14 cellular contexts compared by ENCODE assay signal in the genomic region with DNA sequence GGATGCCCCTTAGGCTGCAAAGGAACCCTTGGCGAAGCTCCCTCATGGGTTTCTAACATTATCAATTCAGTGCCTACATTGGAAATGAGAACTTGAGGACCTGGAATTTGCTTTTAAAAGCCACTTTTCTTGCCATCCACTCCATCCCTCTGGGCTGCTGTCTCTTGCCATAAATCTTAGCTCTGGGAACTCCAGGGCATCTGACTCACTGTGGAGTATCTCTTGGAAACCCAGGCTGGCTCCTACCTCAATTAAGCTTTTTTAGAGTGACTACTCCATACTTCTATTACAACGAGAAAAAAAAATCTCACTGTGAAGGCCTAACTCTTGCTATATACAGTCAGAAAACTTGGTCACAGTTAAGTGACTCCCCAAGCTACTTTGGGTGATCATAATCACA.
"Had no signal": no experiment of that assay in that cellular context is flagged by ENCODE, and none has a peak within 500 bp of the region (broad histone marks: within the 10 kb centered on the region; RNA-seq: fewer than 3 reads in every experiment).

No MANE protein-coding gene starts in this region.

- H3K4me3 Mint-ChIP-seq: activated CD4-positive, alpha-beta memory T cell treated with anti-CD3 and anti-CD28 coated beads for 36 hours; activated T-cell treated with anti-CD3 and anti-CD28 coated beads, Interleukin-2, amount 50 U/mL, for 4 hours; memory B cell; stimulated activated naive B cell treated with anti-CD40 and anti-IgM and Interleukin-4, amounts not matched to agents 10 μg/mL and 1 μg/mL and 100 μg/mL, for 72 hours had no signal

- H3K36me3 Mint-ChIP-seq: activated CD4-positive, alpha-beta memory T cell treated with anti-CD3 and anti-CD28 coated beads for 36 hours; memory B cell had no signal

- H3K27me3 Mint-ChIP-seq: activated CD4-positive, alpha-beta memory T cell treated with anti-CD3 and anti-CD28 coated beads for 36 hours; memory B cell had no signal

- H3K4me1 Mint-ChIP-seq: memory B cell had no signal

- H3K4me3 ChIP-seq: dorsolateral prefrontal cortex, left lung, psoas muscle, right lobe of liver, transverse colon had no signal

- H3K9me3 Mint-ChIP-seq: activated CD4-positive, alpha-beta memory T cell treated with anti-CD3 and anti-CD28 coated beads for 36 hours; activated T-cell treated with anti-CD3 and anti-CD28 coated beads, Interleukin-2, amount 50 U/mL, for 4 hours; memory B cell; stimulated activated naive B cell treated with anti-CD40 and anti-IgM and Interleukin-4, amounts not matched to agents 10 μg/mL and 1 μg/mL and 100 μg/mL, for 72 hours had no signal

- DNase-seq: activated CD4-positive, alpha-beta memory T cell treated with anti-CD3 and anti-CD28 coated beads for 36 hours; activated CD4-positive, alpha-beta T cell treated with anti-CD3 and anti-CD28 coated beads for 1 hour; activated T-cell treated with anti-CD3 and anti-CD28 coated beads, Interleukin-2, amount 50 U/mL, for 4 hours; aorta; dorsolateral prefrontal cortex; head of caudate nucleus; left lung; psoas muscle; right lobe of liver; stimulated activated CD4-positive, alpha-beta T cell treated with anti-CD3 and anti-CD28 coated beads, Interleukin-2, amount 100 ng/mL, for 24 hours; stimulated activated naive B cell treated with anti-CD40 and anti-IgM and Interleukin-4, amounts not matched to agents 10 μg/mL and 1 μg/mL and 100 μg/mL, for 72 hours; substantia nigra; transverse colon had no signal

- H3K27ac Mint-ChIP-seq: activated CD4-positive, alpha-beta memory T cell treated with anti-CD3 and anti-CD28 coated beads for 36 hours; memory B cell; stimulated activated naive B cell treated with anti-CD40 and anti-IgM and Interleukin-4, amounts not matched to agents 10 μg/mL and 1 μg/mL and 100 μg/mL, for 72 hours had no signal
